Comparison of ENCODE assay signal across 20 cellular contexts in genomic region chrX:39601193-39602085, GRCh38.
DNase-seq lines count a peak whose midpoint lies in the region; ATAC-seq and TF ChIP-seq lines count a peak whose summit lies in the region.
"Had no signal": no experiment of that assay in that cellular context is flagged by ENCODE, and none has a peak within 500 bp of the region (broad histone marks: within the 10 kb centered on the region; RNA-seq: fewer than 3 reads in every experiment).

No MANE protein-coding gene starts in this region.

- H3K9me3 ChIP-seq in WERI-Rb-1 (ENCODE audit: severe bottlenecking): no peaks in the 10 kb centered on the region
- H3K9me3 ChIP-seq: MG63, Peyer's patch had no signal

- TF ChIP-seq CTCF in WERI-Rb-1 (IDR thresholded peaks at IDR 0.05; ENCODE audit: low read depth, low read length) (0 out of 2 replicates have a peak, but pooled peaks have one; percentile 1), nephron (IDR thresholded peaks at IDR 0.05; ENCODE audit: unreplicated experiment in 3 of 3) (no peak)

- peaks cover 5% of the 10 kb centered on the region for H3K9me3 Mint-ChIP-seq in nephron
- H3K9me3 Mint-ChIP-seq: T-cell had no signal

- H3K4me3 Mint-ChIP-seq in nephron: no peak overlapping the region
- H3K4me3 Mint-ChIP-seq: CD14-positive monocyte, IgD-negative memory B cell, T-cell had no signal

- peak overlapping the region; percentile 30 to 90 (median 72) for H3K27ac Mint-ChIP-seq in nephron
- H3K27ac Mint-ChIP-seq: CD14-positive monocyte, IgD-negative memory B cell, T-cell had no signal

- H3K27me3 ChIP-seq in WERI-Rb-1 (ENCODE audit: insufficient read depth, low read depth, severe bottlenecking): no peaks in the 10 kb centered on the region
- H3K27me3 ChIP-seq: MG63, Peyer's patch had no signal

- H3K36me3 Mint-ChIP-seq in nephron (ENCODE audit: low read depth): no peaks in the 10 kb centered on the region
- H3K36me3 Mint-ChIP-seq: CD14-positive monocyte, IgD-negative memory B cell, T-cell had no signal

- H3K4me1 Mint-ChIP-seq in nephron: peaks cover 45% of the 10 kb centered on the region
- H3K4me1 Mint-ChIP-seq: CD14-positive monocyte, IgD-negative memory B cell, T-cell had no signal

- H3K27ac ChIP-seq in WERI-Rb-1: peak overlapping the region; percentile 97
- H3K27ac ChIP-seq: Peyer's patch, SK-N-MC had no signal

- DNase-seq in DMS 273 (lab: John Stamatoyannopoulos, UW; ENCODE audit: unreplicated experiment): peak; percentile 84
- DNase-seq in NCI-H524 (lab: John Stamatoyannopoulos, UW): peak; percentile 95 to 98
- peak; percentile 93 for DNase-seq in WERI-Rb-1
- DNase-seq in ACHN: no peak
- DNase-seq in EL: no peak
- no peak for DNase-seq in activated gamma-delta T cell treated with Interleukin-2 at 50 U/mL for 16 hours
- DNase-seq: AML-193, Kasumi-1, MG63, NCI-H1092, NCI-H1436 treated with DMSO at 0.1 percent for 48 hours, NCI-H2081, NCI-H510A treated with DMSO at 0.1 percent for 48 hours, Peyer's patch, T-cell had no signal

- H3K27me3 Mint-ChIP-seq in nephron (ENCODE audit: low read depth): peaks cover 11% of the 10 kb centered on the region

- H3K4me3 ChIP-seq in WERI-Rb-1 (ENCODE audit: low read depth, low read length): peak overlapping the region; percentile 29
- H3K4me3 ChIP-seq: MG63, Peyer's patch, SK-N-MC had no signal

- ATAC-seq in HG03135 (IDR thresholded peaks at IDR 0.05; ENCODE audit: unreplicated experiment): no peak
- ATAC-seq: T-cell had no signal

- in situ Hi-C loops in ACHN (cut with HindIII; ENCODE audit: low pct_ligation_motif_present, low pct_unique_long_range_greater_than_20kb, low sequenced_read_pairs): no loop called here

- no peaks in the 10 kb centered on the region for H3K36me3 ChIP-seq in WERI-Rb-1
- H3K36me3 ChIP-seq: MG63, Peyer's patch had no signal

Comparison
In these comparisons a context has a peak if more than half of its experiments do, and no peak if none do; other contexts are left out.
1. DNase-seq: peak in DMS 273 (single experiment), NCI-H524 (2 of 2) and WERI-Rb-1 (single experiment); none in ACHN (single experiment), EL (single experiment) and activated gamma-delta T cell treated with Interleukin-2 at 50 U/mL for 16 hours (single experiment).